Comparison of ENCODE assay signal across 18 cellular contexts in genomic region chrX:53065066-53065465, GRCh38. TPM values are rescaled to one million over a fixed set of nuclear protein-coding genes. Genes with fewer than 3 reads are reported as not detected.
A peak's percentile ranks its signal among the peaks of the same experiment; 100 is the strongest.
DNase-seq lines count a peak whose midpoint lies in the region; ATAC-seq, FAIRE-seq and TF ChIP-seq lines count a peak whose summit lies in the region.
"Had no signal": no experiment of that assay in that cellular context is flagged by ENCODE, and none has a peak within 500 bp of the region (broad histone marks: within the 10 kb centered on the region; RNA-seq: fewer than 3 reads in every experiment).

No MANE protein-coding gene starts in this region.

- H2BK5ac ChIP-seq in IMR-90 (ENCODE audit: low read depth, low read length, poor library complexity, severe bottlenecking), result no peak overlapping the region

- no peak overlapping the region for H3K4me3 ChIP-seq in IMR-90 (ENCODE audit: insufficient read depth, low read depth, low read length)
- no peak overlapping the region for H3K4me3 ChIP-seq in astrocyte (ENCODE audit: insufficient read depth, low read depth, low read length)
- no peak overlapping the region for H3K4me3 ChIP-seq in psoas muscle
- H3K4me3 ChIP-seq: BLaER1, HAP-1, K562 had no signal

- no peak overlapping the region for H2AK9ac ChIP-seq in IMR-90 (replicated peaks; ENCODE audit: low read depth, low read length, poor library complexity)

- H4K91ac ChIP-seq in IMR-90 (ENCODE audit: insufficient read depth, low read depth, low read length), result no peak overlapping the region

- H2AFZ ChIP-seq in IMR-90 (replicated peaks; ENCODE audit: low read length, poor library complexity) (no peak overlapping the region), astrocyte (ENCODE audit: low read depth, low read length) (no peak overlapping the region)

- H4K20me1 ChIP-seq in IMR-90 (ENCODE audit: insufficient read depth, low read length) (peaks cover 11% of the 10 kb centered on the region; the same call in 1 of the 2 replicates), astrocyte (ENCODE audit: insufficient read depth, low read length) (peaks cover 24% of the 10 kb centered on the region)
- H4K20me1 ChIP-seq: BLaER1 had no signal

- TF ChIP-seq RAD21 in IMR-90 (IDR thresholded peaks at IDR 0.05; ENCODE audit: low read length), result no peak

- no peak overlapping the region for H2AK5ac ChIP-seq in IMR-90 (ENCODE audit: low read depth, low read length)

- H3K4me3 Mint-ChIP-seq in astrocyte (ENCODE audit: unreplicated experiment), result no peak overlapping the region
- H3K4me3 Mint-ChIP-seq: CD8-positive, alpha-beta memory T cell; HFFc6 had no signal

- peak overlapping the region; percentile 49; the same call in 1 of the 2 replicates for H3K23ac ChIP-seq in IMR-90 (ENCODE audit: low read depth, low read length)

- H3K14ac ChIP-seq in IMR-90 (replicated peaks; ENCODE audit: low read depth, low read length), result no peak overlapping the region

- H3K4me1 Mint-ChIP-seq in astrocyte (ENCODE audit: low read depth, unreplicated experiment), result peaks cover 6% of the 10 kb centered on the region
- H3K4me1 Mint-ChIP-seq: CD8-positive, alpha-beta memory T cell had no signal

- no peak overlapping the region for H3K4me2 ChIP-seq in IMR-90 (ENCODE audit: low read depth, low read length)
- no peak overlapping the region for H3K4me2 ChIP-seq in astrocyte (ENCODE audit: low read length)
- H3K4me2 ChIP-seq: BLaER1 had no signal

- H4K8ac ChIP-seq in IMR-90 (ENCODE audit: low read depth in 2 of 2, low read length in 2 of 2), result no peak overlapping the region

- no peak overlapping the region for H2BK15ac ChIP-seq in IMR-90 (ENCODE audit: low read depth, low read length)

- H3K27me3 Mint-ChIP-seq in astrocyte (ENCODE audit: low read depth, unreplicated experiment), result no peaks in the 10 kb centered on the region

- H2BK120ac ChIP-seq in IMR-90 (ENCODE audit: low read depth, low read length), result no peak overlapping the region

- H3K36me3 Mint-ChIP-seq in astrocyte (ENCODE audit: low read depth, unreplicated experiment), result no peaks in the 10 kb centered on the region
- H3K36me3 Mint-ChIP-seq: CD8-positive, alpha-beta memory T cell had no signal

- H3K9me3 ChIP-seq in IMR-90 (ENCODE audit: control insufficient read depth, insufficient read depth, low read length) (no peaks in the 10 kb centered on the region), astrocyte (ENCODE audit: insufficient read depth, low read depth, low read length) (no peaks in the 10 kb centered on the region), psoas muscle (no peaks in the 10 kb centered on the region)
- H3K9me3 ChIP-seq: BLaER1, Caco-2, HAP-1 had no signal

- POLR2A ChIA-PET in IMR-90 (lab: Charles Lee; ENCODE audit: unreplicated experiment), result no interaction called here

- FAIRE-seq in astrocyte (lab: Jason Lieb, UNC), result peak; percentile 85
- FAIRE-seq: GM18507, GM19239, H1, HepG2, HTR-8/SVneo, K562 had no signal

- no peak overlapping the region for H3K27ac ChIP-seq in IMR-90 (ENCODE audit: insufficient read depth, low read length)
- no peak overlapping the region for H3K27ac ChIP-seq in astrocyte (ENCODE audit: low read depth, low read length)
- no peak overlapping the region for H3K27ac ChIP-seq in psoas muscle
- H3K27ac ChIP-seq: BLaER1 had no signal

- no peaks in the 10 kb centered on the region for H3K9me3 Mint-ChIP-seq in astrocyte (ENCODE audit: unreplicated experiment)
- H3K9me3 Mint-ChIP-seq: CD8-positive, alpha-beta memory T cell; HFFc6 had no signal

- H3K56ac ChIP-seq in IMR-90 (ENCODE audit: extremely low read depth, insufficient read depth, low read length), result no peak overlapping the region

- no peak overlapping the region for H4K5ac ChIP-seq in IMR-90 (ENCODE audit: low read depth, low read length)

- H3K9ac ChIP-seq in IMR-90 (ENCODE audit: low read depth, low read length) (no peak overlapping the region), astrocyte (ENCODE audit: low read length) (no peak overlapping the region)
- H3K9ac ChIP-seq: BLaER1 had no signal

- DNase-seq in IMR-90 (no peak), astrocyte (ENCODE audit: low read depth) (no peak), islet precursor cell (peak; percentile 48), psoas muscle (no peak)
- DNase-seq: Caco-2; CD8-positive, alpha-beta memory T cell; DMS53; HFFc6 had no signal

- H3K27ac Mint-ChIP-seq in astrocyte (ENCODE audit: unreplicated experiment), result no peak overlapping the region
- H3K27ac Mint-ChIP-seq: CD8-positive, alpha-beta memory T cell; HFFc6 had no signal

- ATAC-seq in IMR-90 (ENCODE audit: low read depth) (no peak), GM21619 (IDR thresholded peaks at IDR 0.05; ENCODE audit: unreplicated experiment) (no peak), psoas muscle (no peak), GM19023 (IDR thresholded peaks at IDR 0.05; ENCODE audit: unreplicated experiment) (no peak)
- ATAC-seq: HepG2, K562 had no signal

- peaks cover 0 to 20% of the 10 kb centered on the region in 2 experiments; a peak in 3 of 4 replicates for H3K79me1 ChIP-seq in IMR-90 (ENCODE audit: low read depth in 1 of 2, low read length in 2 of 2)

- dilution Hi-C loops in IMR-90 (cut with HindIII; ENCODE audit: low sequenced_read_pairs, unreplicated experiment), result no loop called here

- CTCF ChIA-PET in IMR-90 (lab: Yijun Ruan, JAX), result no interaction called here

- 0 out of 2 replicates have a peak, but pooled peaks cover 2% of the 10 kb centered on the region for H3K4me1 ChIP-seq in IMR-90 (ENCODE audit: control insufficient read depth, insufficient read depth, low read length)
- no peaks in the 10 kb centered on the region for H3K4me1 ChIP-seq in astrocyte (ENCODE audit: insufficient read depth, low read length)
- H3K4me1 ChIP-seq in psoas muscle, result no peaks in the 10 kb centered on the region
- H3K4me1 ChIP-seq: BLaER1, Caco-2, HAP-1 had no signal

- no peaks in the 10 kb centered on the region for H3K36me3 ChIP-seq in IMR-90 (ENCODE audit: control insufficient read depth, insufficient read depth, low read length)
- H3K36me3 ChIP-seq in astrocyte (ENCODE audit: insufficient read depth, low read length), result no peaks in the 10 kb centered on the region
- no peaks in the 10 kb centered on the region for H3K36me3 ChIP-seq in psoas muscle (ENCODE audit: insufficient read depth in 1 of 2, low read depth in 1 of 2)
- H3K36me3 ChIP-seq: BLaER1 had no signal

- intact Hi-C loops in IMR-90 (cut with micrococcal nuclease), result no loop called here
- intact Hi-C loops in psoas muscle (cut with DNase I), result no loop called here

- TF ChIP-seq POLR2A in IMR-90 (IDR thresholded peaks at IDR 0.05; ENCODE audit: low read depth, low read length), result no peak

- no peak overlapping the region for H3K4ac ChIP-seq in IMR-90 (ENCODE audit: low read depth, low read length)

- peaks cover 5% of the 10 kb centered on the region; the same call in 1 of the 2 replicates for H3K9me1 ChIP-seq in IMR-90 (ENCODE audit: insufficient read depth, low read length)

- no TSS peak for BruUV-seq in IMR-90 (replicated peaks; lab: Mats Ljungman, UMichigan)

- in situ Hi-C loops in IMR-90 (cut with MboI; ENCODE audit: low sequenced_read_pairs), result no loop called here

- H3K18ac ChIP-seq in IMR-90 (ENCODE audit: low read depth, low read length), result no peak overlapping the region

- peaks cover 4% of the 10 kb centered on the region for H3K79me2 ChIP-seq in astrocyte (ENCODE audit: insufficient read depth, low read length)

- H2BK20ac ChIP-seq in IMR-90 (ENCODE audit: low read depth, low read length), result no peak overlapping the region

- TF ChIP-seq CTCF in IMR-90 (conservative IDR thresholded peaks at IDR 0.05; ENCODE audit: low read depth, low read length) (no peak), astrocyte (IDR thresholded peaks at IDR 0.05; ENCODE audit: insufficient read depth, low read depth, low read length) (no peak), psoas muscle (IDR thresholded peaks at IDR 0.05) (no peak)

- H3K27me3 ChIP-seq in IMR-90 (ENCODE audit: control insufficient read depth, insufficient read depth, low read length) (peaks cover 3% of the 10 kb centered on the region), astrocyte (ENCODE audit: insufficient read depth, low read length) (no peaks in the 10 kb centered on the region), psoas muscle (ENCODE audit: insufficient read depth in 3 of 3, low read length in 2 of 3) (peaks cover 0 to 48% (median 0%) of the 10 kb centered on the region in 3 donors)

TF ChIP-seq in IMR-90, 13 proteins besides CTCF, POLR2A, EP300 and RAD21 (continues in another document):
- no peak for TF ChIP-seq FOS (IDR thresholded peaks at IDR 0.05; ENCODE audit: low read depth, low read length)
- no peak for TF ChIP-seq RCOR1 (IDR thresholded peaks at IDR 0.05; ENCODE audit: insufficient replicate concordance, low read length)
- no peak for TF ChIP-seq CHD1 (IDR thresholded peaks at IDR 0.05; ENCODE audit: low read depth, low read length)
- no peak for TF ChIP-seq ELK1 (IDR thresholded peaks at IDR 0.05; ENCODE audit: borderline replicate concordance, low read depth, low read length)

RNA-seq across cellular contexts. Expression of gene GPR173, which starts 16.5 kb away (rescaled TPM):
- 0.90 and 1.1 TPM in 2 replicates for total RNA-seq in IMR-90 (2012; rRNA removed)
- polyA plus RNA-seq in IMR-90 (2012; rRNA removed), result 5.2 and 6.1 TPM in 2 replicates
- 1.8 and 2.6 TPM in 2 replicates for polyA plus RNA-seq in IMR-90 (2012; cell fraction: cytosol; rRNA removed)
- polyA plus RNA-seq in IMR-90 (2012; cell fraction: nucleus; rRNA removed; ENCODE audit: low replicate concordance), result 46.8 and 69.5 TPM in 2 replicates
- 8.1 and 8.2 TPM in 2 replicates for total RNA-seq in astrocyte
- under 1 TPM; 0.13 to 0.34 (median 0.20) TPM for total RNA-seq in psoas muscle
- under 1 TPM; 0.03 to 0.16 (median 0.08) TPM for polyA plus RNA-seq in psoas muscle
- total RNA-seq: CD8-positive, alpha-beta memory T cell; HepG2; K562 had no signal
- polyA plus RNA-seq: CD8-positive, alpha-beta memory T cell had no signal

RNA-seq across cellular contexts. Expression of gene TSPYL2, which starts 17.1 kb away (rescaled TPM):
- total RNA-seq in IMR-90 (2012; rRNA removed) (19.2 and 20.6 TPM in 2 replicates), astrocyte (30.7 and 31.5 TPM in 2 replicates), psoas muscle (10 to 100 TPM; 20.0 to 56.4 (median 28.1) TPM)
- polyA plus RNA-seq in IMR-90 (2012; rRNA removed) (42.6 and 49.7 TPM in 2 replicates), psoas muscle (10 to 100 TPM in 2 of 3 donors, 1 to 10 TPM in 1; 9.2 to 45.2 (median 23.2) TPM)
- polyA plus RNA-seq in IMR-90 (2012; cell fraction: cytosol; rRNA removed), result 9.7 and 11.3 TPM in 2 replicates
- polyA plus RNA-seq in IMR-90 (2012; cell fraction: nucleus; rRNA removed; ENCODE audit: low replicate concordance), result 201 and 584 TPM in 2 replicates

RNA-seq across cellular contexts. Expression of gene KANTR, which starts 28.9 kb away (rescaled TPM):
- total RNA-seq in IMR-90 (2012; rRNA removed) (3.6 and 6.3 TPM in 2 replicates), astrocyte (5.9 and 6.8 TPM in 2 replicates), psoas muscle (1 to 10 TPM; 3.4 to 8.2 (median 4.8) TPM)
- polyA plus RNA-seq in IMR-90 (2012; rRNA removed) (1.3 and 1.6 TPM in 2 replicates), psoas muscle (1 to 10 TPM in 2 of 3 donors, under 1 TPM in 1; 0.89 to 5.2 (median 1.5) TPM)
- polyA plus RNA-seq in IMR-90 (2012; cell fraction: cytosol; rRNA removed), result 0.19 and 0.51 TPM in 2 replicates
- polyA plus RNA-seq in IMR-90 (2012; cell fraction: nucleus; rRNA removed; ENCODE audit: low replicate concordance), result 2.3 and 8.6 TPM in 2 replicates
